8 cellular contexts compared by ENCODE assay signal in genomic region chr7:151875862-151876111, GRCh38. TPM values are rescaled to one million over a fixed set of nuclear protein-coding genes. Genes with fewer than 3 reads are reported as not detected.
A peak's percentile ranks its signal among the peaks of the same experiment; 100 is the strongest.
DNase-seq lines count a peak whose midpoint lies in the region; ATAC-seq and TF ChIP-seq lines count a peak whose summit lies in the region.

No MANE protein-coding gene starts in this region.

- peaks cover 5% of the 10 kb centered on the region; the same call in 1 of the 2 replicates for H3K4me1 ChIP-seq in HUES48 (ENCODE audit: control insufficient read depth, insufficient read depth, low read length)
- H3K4me1 ChIP-seq in mesenchymal stem cell (ENCODE audit: control insufficient read depth, insufficient read depth, low read depth, low read length), result peaks cover 29% of the 10 kb centered on the region

- peak overlapping the region; percentile 100 for H3K4me2 ChIP-seq in mesenchymal stem cell (ENCODE audit: low read length, poor library complexity, severe bottlenecking)

- WGBS in mesenchymal stem cell, result 0% methylated on average over 3 of the region's 15 CpGs

- H3K4me3 Mint-ChIP-seq in chondrocyte (ENCODE audit: unreplicated experiment), result peak overlapping the region; percentile 88

- DNase-seq in AG04450 (ENCODE audit: low read depth, low spot score) (no peak), chondrocyte (ENCODE audit: low spot score) (no peak), mesenchymal stem cell (peak; percentile 52), cortex of kidney (lab: John Stamatoyannopoulos, UW) (no peak), NCI-H774 (lab: John Stamatoyannopoulos, UW) (no peak), NCI-H1092 (lab: John Stamatoyannopoulos, UW) (no peak)

- no peak overlapping the region for H3K27ac ChIP-seq in AG04450 (ENCODE audit: low read depth, low read length)
- H3K27ac ChIP-seq in HUES48 (ENCODE audit: low read depth, low read length), result peak overlapping the region; percentile 35
- no peak overlapping the region for H3K27ac ChIP-seq in mesenchymal stem cell (ENCODE audit: low read length, poor library complexity, severe bottlenecking)

- no peaks in the 10 kb centered on the region for H3K9me3 Mint-ChIP-seq in chondrocyte (ENCODE audit: low read depth)

- H3K9ac ChIP-seq in HUES48 (ENCODE audit: low read depth, low read length), result peak overlapping the region; percentile 40; the same call in 1 of the 2 replicates
- H3K9ac ChIP-seq in mesenchymal stem cell (ENCODE audit: low read length), result peak overlapping the region; percentile 54

- H2AFZ ChIP-seq in mesenchymal stem cell (ENCODE audit: low read depth, low read length), result no peak overlapping the region

- H3K14ac ChIP-seq in mesenchymal stem cell (ENCODE audit: low read length in 2 of 2), result no peak overlapping the region

- no peak overlapping the region for H2AK5ac ChIP-seq in mesenchymal stem cell (ENCODE audit: low read length, severe bottlenecking)

- H3K79me1 ChIP-seq in mesenchymal stem cell (replicated peaks; ENCODE audit: low read length, poor library complexity, severe bottlenecking), result no peaks in the 10 kb centered on the region

- no peaks in the 10 kb centered on the region for H3K36me3 Mint-ChIP-seq in chondrocyte (ENCODE audit: low read depth)

- peaks cover 7% of the 10 kb centered on the region for H3K27me3 Mint-ChIP-seq in chondrocyte (ENCODE audit: low read depth)

- no peak overlapping the region for H2BK120ac ChIP-seq in mesenchymal stem cell (ENCODE audit: low read depth, low read length)

- no peak for ATAC-seq in HG03469 (IDR thresholded peaks at IDR 0.05; ENCODE audit: unreplicated experiment)

- no peak overlapping the region for H3K4ac ChIP-seq in mesenchymal stem cell (ENCODE audit: low read depth in 1 of 2, low read length in 2 of 2)

- no peak for TF ChIP-seq CTCF in AG04450 (IDR thresholded peaks at IDR 0.05; ENCODE audit: low read depth, low read length)
- no peak for TF ChIP-seq CTCF in chondrocyte (IDR thresholded peaks at IDR 0.05)

- H3K18ac ChIP-seq in mesenchymal stem cell (ENCODE audit: low read depth in 1 of 2, low read length in 2 of 2), result no peak overlapping the region

- H4K8ac ChIP-seq in mesenchymal stem cell (ENCODE audit: low read length), result no peak overlapping the region

- H2BK5ac ChIP-seq in mesenchymal stem cell (ENCODE audit: low read depth, low read length, poor library complexity, severe bottlenecking), result no peak overlapping the region

- no peak overlapping the region for H2BK12ac ChIP-seq in mesenchymal stem cell (ENCODE audit: low read length in 2 of 2)

- H4K91ac ChIP-seq in mesenchymal stem cell (ENCODE audit: low read length), result no peak overlapping the region

- POLR2A ChIA-PET in AG04450 (lab: Yijun Ruan, JAX), result no interaction called here

- H3K23ac ChIP-seq in mesenchymal stem cell (ENCODE audit: low read length in 2 of 2), result no peak overlapping the region

- H3K4me3 ChIP-seq in AG04450 (ENCODE audit: low read depth, low read length), result peak overlapping the region; percentile 58
- peak overlapping the region; percentile 84 for H3K4me3 ChIP-seq in HUES48 (ENCODE audit: low read depth, low read length)
- H3K4me3 ChIP-seq in mesenchymal stem cell (ENCODE audit: insufficient read depth in 1 of 2, low read depth in 1 of 2, low read length in 2 of 2), result peak overlapping the region; percentile 64 to 75

- peaks cover 3% of the 10 kb centered on the region; the same call in 1 of the 2 replicates for H3K9me3 ChIP-seq in AG04450 (ENCODE audit: control insufficient read depth, insufficient read depth, low read length)
- H3K9me3 ChIP-seq in HUES48 (ENCODE audit: control insufficient read depth, insufficient read depth, low read length), result no peaks in the 10 kb centered on the region
- H3K9me3 ChIP-seq in mesenchymal stem cell (ENCODE audit: control insufficient read depth, low read length), result no peaks in the 10 kb centered on the region

- H3K27me3 ChIP-seq in AG04450 (ENCODE audit: control insufficient read depth, insufficient read depth, low read length), result peaks cover 61% of the 10 kb centered on the region
- peaks cover 41% of the 10 kb centered on the region for H3K27me3 ChIP-seq in HUES48 (ENCODE audit: control insufficient read depth, insufficient read depth, low read length)
- H3K27me3 ChIP-seq in mesenchymal stem cell (ENCODE audit: control insufficient read depth in 1 of 2, insufficient read depth in 1 of 2, low read length in 2 of 2), result peaks cover 62 to 73% of the 10 kb centered on the region in 2 experiments

- H3K27ac Mint-ChIP-seq in chondrocyte (ENCODE audit: unreplicated experiment), result peak overlapping the region; percentile 69

- CTCF ChIA-PET in AG04450 (lab: Charles Lee), result no interaction called here

- no peak overlapping the region for H2BK15ac ChIP-seq in mesenchymal stem cell (ENCODE audit: low read depth, poor library complexity, severe bottlenecking)

- peaks cover 11% of the 10 kb centered on the region for H3K4me1 Mint-ChIP-seq in chondrocyte (ENCODE audit: low read depth)

- H3K36me3 ChIP-seq in HUES48 (ENCODE audit: control insufficient read depth, insufficient read depth, low read length) (no peaks in the 10 kb centered on the region), mesenchymal stem cell (ENCODE audit: control insufficient read depth in 1 of 2, insufficient read depth in 2 of 2, low read depth in 1 of 2, low read length in 2 of 2) (peaks cover 0 to 3% of the 10 kb centered on the region in 2 experiments)

RNA-seq across cellular contexts. Expression of gene PRKAG2, which starts 1.1 kb away (rescaled TPM):
- polyA plus RNA-seq in AG04450 (2011; rRNA removed), result 34.1 and 45.0 TPM in 2 replicates
- 23.4 and 25.2 TPM in 2 replicates for polyA minus RNA-seq in AG04450 (2011; rRNA and poly(A)+ RNA removed)
- total RNA-seq in chondrocyte, result 16.1 to 35.4 TPM (median 33.6 TPM) in 3 replicates
- polyA plus RNA-seq in mesenchymal stem cell (2013, experiment 1 of 2), result 18.0 TPM
- 18.8 TPM for polyA plus RNA-seq in mesenchymal stem cell (2013, experiment 2 of 2)
